Comparison of ENCODE assay signal across 24 cellular contexts in the genomic region with DNA sequence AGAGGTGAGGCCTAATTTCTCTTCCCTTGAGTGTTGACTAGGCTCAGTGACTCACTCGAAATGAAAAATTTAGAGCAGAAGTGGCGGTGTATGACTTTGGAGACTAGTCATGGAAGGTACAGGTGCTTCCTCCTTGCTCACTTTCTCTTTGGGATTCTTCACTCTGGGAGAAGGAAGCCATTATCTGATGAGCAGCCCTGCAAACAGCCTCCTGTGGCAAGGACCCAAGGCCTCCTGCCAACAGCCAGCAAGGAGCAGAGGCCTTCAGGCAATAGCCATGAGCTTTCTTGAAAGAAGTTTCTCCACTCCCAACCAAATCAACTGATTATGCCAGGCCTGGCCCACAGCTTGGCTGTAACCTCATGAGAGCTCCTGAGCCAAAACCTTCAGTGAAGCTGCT.
DNase-seq lines count a peak whose midpoint lies in the region; ATAC-seq, FAIRE-seq and TF ChIP-seq lines count a peak whose summit lies in the region.
"Had no signal": no experiment of that assay in that cellular context is flagged by ENCODE, and none has a peak within 500 bp of the region (broad histone marks: within the 10 kb centered on the region; RNA-seq: fewer than 3 reads in every experiment).

No MANE protein-coding gene starts in this region.

- H3K79me2 ChIP-seq in keratinocyte (ENCODE audit: control insufficient read depth, insufficient read depth, low read length) = no peaks in the 10 kb centered on the region

- no peak for ATAC-seq in upper lobe of left lung (ENCODE audit: low FRiP score in 2 of 2)
- no peak for ATAC-seq in activated CD8-positive, alpha-beta T cell treated with anti-CD3 and anti-CD28 coated beads, Interleukin-2, amount 10 ng/mL, durations not matched to agents 7 days and 5 days
- ATAC-seq: HepG2, K562 had no signal

- no peak overlapping the region for H3K4me3 ChIP-seq in keratinocyte (ENCODE audit: control insufficient read depth in 2 of 3, extremely low read depth in 1 of 3, insufficient read depth in 2 of 3, low read depth in 1 of 3, low read length in 3 of 3)
- no peak overlapping the region for H3K4me3 ChIP-seq in upper lobe of left lung
- H3K4me3 ChIP-seq: K562 had no signal

- TF ChIP-seq POLR2A in upper lobe of left lung (IDR thresholded peaks at IDR 0.05) = no peak

- CTCF ChIA-PET in activated CD8-positive, alpha-beta T cell treated with anti-CD3 and anti-CD28 coated beads, Interleukin-2, amount 10 ng/mL, durations not matched to agents 7 days and 5 days (lab: Charles Lee) = no interaction called here

- no peaks in the 10 kb centered on the region for H3K36me3 Mint-ChIP-seq in activated CD8-positive, alpha-beta T cell treated with anti-CD3 and anti-CD28 coated beads, Interleukin-2, amount 10 ng/mL, durations not matched to agents 7 days and 5 days (ENCODE audit: low read depth)
- H3K36me3 Mint-ChIP-seq: CD4-positive, alpha-beta memory T cell had no signal

- 80 to 85% methylated on average over 2 of the region's 2 CpGs for WGBS in upper lobe of left lung, 2 donors

- peak overlapping the region; percentile 35; the same call in 1 of the 2 replicates for H3K27ac ChIP-seq in C4-2B
- H3K27ac ChIP-seq in keratinocyte (ENCODE audit: control insufficient read depth, insufficient read depth, low read length) = no peak overlapping the region
- no peak overlapping the region for H3K27ac ChIP-seq in upper lobe of left lung

- TF ChIP-seq CTCF in C4-2B (conservative IDR thresholded peaks at IDR 0.05) = no peak
- TF ChIP-seq CTCF in keratinocyte (optimal IDR thresholded peaks at IDR 0.05 in 1 of 3, IDR thresholded peaks at IDR 0.05 in 1 of 3, conservative IDR thresholded peaks at IDR 0.05 in 1 of 3; ENCODE audit: extremely low read depth in 1 of 3, insufficient read depth in 2 of 3, low read length in 3 of 3) = no peak
- no peak for TF ChIP-seq CTCF in upper lobe of left lung (IDR thresholded peaks at IDR 0.05)

- FAIRE-seq in keratinocyte (lab: Jason Lieb, UNC) = peak; percentile 44
- FAIRE-seq: G401.6, GM12892, HepG2, K562 had no signal

- H3K36me3 ChIP-seq in keratinocyte (ENCODE audit: control insufficient read depth in 2 of 2, extremely low read depth in 1 of 2, insufficient read depth in 2 of 2, low read length in 2 of 2) (no peaks in the 10 kb centered on the region), upper lobe of left lung (no peaks in the 10 kb centered on the region)
- H3K36me3 ChIP-seq: BE2C had no signal

- TF ChIP-seq EP300 in upper lobe of left lung (IDR thresholded peaks at IDR 0.05) = no peak

- H3K9me3 Mint-ChIP-seq in activated CD8-positive, alpha-beta T cell treated with anti-CD3 and anti-CD28 coated beads, Interleukin-2, amount 10 ng/mL, durations not matched to agents 7 days and 5 days (ENCODE audit: insufficient read depth) = no peaks in the 10 kb centered on the region

- H3K27me3 ChIP-seq in keratinocyte (ENCODE audit: control insufficient read depth, extremely low read depth, insufficient read depth, low read length) = no peaks in the 10 kb centered on the region
- H3K27me3 ChIP-seq in upper lobe of left lung = no peaks in the 10 kb centered on the region
- H3K27me3 ChIP-seq: BE2C had no signal

- dilution Hi-C loops in keratinocyte (cut with MboI; ENCODE audit: extremely low pct_ligation_motif_present, low sequenced_read_pairs) = no loop called here

- no peak overlapping the region for H3K9ac ChIP-seq in keratinocyte (ENCODE audit: control insufficient read depth, extremely low read depth, insufficient read depth, low read length)
- H3K9ac ChIP-seq: SK-N-SH had no signal

- H3K27me3 Mint-ChIP-seq in activated CD8-positive, alpha-beta T cell treated with anti-CD3 and anti-CD28 coated beads, Interleukin-2, amount 10 ng/mL, durations not matched to agents 7 days and 5 days (ENCODE audit: low read depth) = no peaks in the 10 kb centered on the region
- H3K27me3 Mint-ChIP-seq: CD4-positive, alpha-beta memory T cell had no signal

- no peak overlapping the region for H3K4me2 ChIP-seq in keratinocyte (ENCODE audit: control insufficient read depth, extremely low read depth, insufficient read depth, low read depth, low read length)
- H3K4me2 ChIP-seq: SK-N-SH had no signal

- no peaks in the 10 kb centered on the region for H4K20me1 ChIP-seq in keratinocyte (ENCODE audit: control insufficient read depth, extremely low read depth, insufficient read depth, low read length)

- no peaks in the 10 kb centered on the region for H3K4me1 Mint-ChIP-seq in activated CD8-positive, alpha-beta T cell treated with anti-CD3 and anti-CD28 coated beads, Interleukin-2, amount 10 ng/mL, durations not matched to agents 7 days and 5 days (ENCODE audit: low read depth)
- H3K4me1 Mint-ChIP-seq: CD4-positive, alpha-beta memory T cell had no signal

- H3K4me3 Mint-ChIP-seq in activated CD8-positive, alpha-beta T cell treated with anti-CD3 and anti-CD28 coated beads, Interleukin-2, amount 10 ng/mL, durations not matched to agents 7 days and 5 days = no peak overlapping the region
- H3K4me3 Mint-ChIP-seq: CD4-positive, alpha-beta memory T cell had no signal

- DNase-seq in HT1080 (ENCODE audit: low read depth) (peak; percentile 5), RPMI7951 (ENCODE audit: low read depth) (peak; percentile 45), keratinocyte (ENCODE audit: low read depth, low spot score) (no peak), upper lobe of left lung (no peak), Kasumi-1 (lab: John Stamatoyannopoulos, UW) (no peak)
- DNase-seq in activated CD8-positive, alpha-beta T cell treated with anti-CD3 and anti-CD28 coated beads, Interleukin-2, amount 10 ng/mL, durations not matched to agents 7 days and 5 days = no peak
- DNase-seq: BE2C; Caco-2; CD4-positive, alpha-beta memory T cell; DMS 273 treated with DMSO at 0.1 percent for 48 hours; H7; MV-4-11; NCI-H1694; NCI-H2081; NCI-H2171; NCI-H345; NCI-H526 treated with DMSO at 0.1 percent for 48 hours; SIG-M5; SK-N-SH had no signal

- H3K4me1 ChIP-seq in keratinocyte (ENCODE audit: control insufficient read depth, extremely low read depth, insufficient read depth, low read length) (peaks cover 12% of the 10 kb centered on the region), upper lobe of left lung (no peaks in the 10 kb centered on the region)
- H3K4me1 ChIP-seq: BE2C, Caco-2 had no signal

- peak overlapping the region; percentile 10 for H2AFZ ChIP-seq in keratinocyte (ENCODE audit: control insufficient read depth, low read length)

- POLR2A ChIA-PET in activated CD8-positive, alpha-beta T cell treated with anti-CD3 and anti-CD28 coated beads, Interleukin-2, amount 10 ng/mL, durations not matched to agents 7 days and 5 days (lab: Charles Lee) = no interaction called here

- H3K9me3 ChIP-seq in keratinocyte (ENCODE audit: control insufficient read depth, low read depth, low read length) = no peaks in the 10 kb centered on the region
- no peaks in the 10 kb centered on the region for H3K9me3 ChIP-seq in upper lobe of left lung
- H3K9me3 ChIP-seq: BE2C, SK-N-SH had no signal

- H3K27ac Mint-ChIP-seq in activated CD8-positive, alpha-beta T cell treated with anti-CD3 and anti-CD28 coated beads, Interleukin-2, amount 10 ng/mL, durations not matched to agents 7 days and 5 days = no peak overlapping the region
- H3K27ac Mint-ChIP-seq: CD4-positive, alpha-beta memory T cell had no signal

- no peaks in the 10 kb centered on the region for H3K9me1 ChIP-seq in keratinocyte (ENCODE audit: control insufficient read depth, extremely low read depth, insufficient read depth, low read length)

Comparison
In these comparisons a context has a peak if more than half of its experiments do, and no peak if none do; other contexts are left out.
1. DNase-seq: peak in HT1080 (single experiment) and RPMI7951 (single experiment); none in keratinocyte (single experiment), upper lobe of left lung (0 of 2), activated CD8-positive, alpha-beta T cell treated with anti-CD3 and anti-CD28 coated beads, Interleukin-2, amount 10 ng/mL, durations not matched to agents 7 days and 5 days (single experiment) and Kasumi-1 (0 of 2).